ENCODE assay signal across 6 cellular contexts in the genomic region with DNA sequence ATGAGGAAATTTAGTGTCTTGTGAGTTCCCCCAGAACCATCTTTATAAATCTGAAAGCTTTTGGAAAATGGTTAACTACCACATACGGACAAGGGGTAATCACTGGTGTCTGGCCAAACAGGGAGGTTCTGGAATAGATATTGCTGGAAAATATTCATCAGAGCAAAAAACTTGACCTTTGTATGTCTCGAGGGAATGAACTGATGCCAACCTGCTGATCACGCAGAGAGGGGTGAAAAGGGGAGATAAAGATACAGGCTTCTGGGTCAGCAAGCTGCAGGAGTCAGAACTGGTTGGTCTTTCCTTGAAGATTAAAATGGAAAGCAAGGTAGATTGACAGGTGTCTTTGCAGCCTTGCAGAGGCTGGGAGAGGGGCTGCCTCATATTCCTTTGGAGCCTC.
"Had no signal": no experiment of that assay in that cellular context is flagged by ENCODE, and none has a peak within 500 bp of the region (broad histone marks: within the 10 kb centered on the region; RNA-seq: fewer than 3 reads in every experiment).

No MANE protein-coding gene starts in this region.

- DNase-seq: GM23248, H9, HCEC 1CT, IMR-90 had no signal

- H3K4me3 Mint-ChIP-seq: H9 had no signal

- H3K27ac ChIP-seq: GM23248, HL-60 had no signal

- H3K9ac ChIP-seq: GM23248 had no signal

- H3K4me3 ChIP-seq: GM23248, K562 had no signal

- H2AFZ ChIP-seq: GM23248 had no signal
